In the genomic region with DNA sequence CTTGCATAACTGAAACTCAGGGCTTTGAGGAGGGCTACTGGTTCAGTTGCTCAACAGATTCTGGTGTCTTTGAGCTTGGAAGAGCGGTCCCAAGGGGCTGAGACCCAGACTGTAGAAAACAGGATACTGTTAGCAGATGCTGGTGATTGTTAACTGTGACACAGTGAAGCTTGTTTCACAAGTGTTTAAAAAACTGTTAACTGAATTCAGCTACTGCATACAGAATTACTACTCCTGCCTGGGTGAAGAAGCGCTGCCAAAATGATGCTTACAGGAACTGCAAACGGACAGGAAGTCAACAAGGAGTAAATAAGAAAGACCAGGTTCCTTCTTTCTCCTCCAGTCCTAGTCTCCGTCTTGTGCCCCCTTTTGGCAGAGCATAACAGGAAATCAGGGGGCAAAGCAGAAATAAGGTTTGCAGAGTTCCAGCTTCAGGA, we compare ENCODE assay signal across 1 cellular context.
TF ChIP-seq lines count a peak whose summit lies in the region.

No MANE protein-coding gene starts in this region.

TF ChIP-seq in HepG2, 621 proteins besides CTCF, POLR2A, EP300 and RAD21 (continued from another document):
- TF ChIP-seq, protein P1, sequence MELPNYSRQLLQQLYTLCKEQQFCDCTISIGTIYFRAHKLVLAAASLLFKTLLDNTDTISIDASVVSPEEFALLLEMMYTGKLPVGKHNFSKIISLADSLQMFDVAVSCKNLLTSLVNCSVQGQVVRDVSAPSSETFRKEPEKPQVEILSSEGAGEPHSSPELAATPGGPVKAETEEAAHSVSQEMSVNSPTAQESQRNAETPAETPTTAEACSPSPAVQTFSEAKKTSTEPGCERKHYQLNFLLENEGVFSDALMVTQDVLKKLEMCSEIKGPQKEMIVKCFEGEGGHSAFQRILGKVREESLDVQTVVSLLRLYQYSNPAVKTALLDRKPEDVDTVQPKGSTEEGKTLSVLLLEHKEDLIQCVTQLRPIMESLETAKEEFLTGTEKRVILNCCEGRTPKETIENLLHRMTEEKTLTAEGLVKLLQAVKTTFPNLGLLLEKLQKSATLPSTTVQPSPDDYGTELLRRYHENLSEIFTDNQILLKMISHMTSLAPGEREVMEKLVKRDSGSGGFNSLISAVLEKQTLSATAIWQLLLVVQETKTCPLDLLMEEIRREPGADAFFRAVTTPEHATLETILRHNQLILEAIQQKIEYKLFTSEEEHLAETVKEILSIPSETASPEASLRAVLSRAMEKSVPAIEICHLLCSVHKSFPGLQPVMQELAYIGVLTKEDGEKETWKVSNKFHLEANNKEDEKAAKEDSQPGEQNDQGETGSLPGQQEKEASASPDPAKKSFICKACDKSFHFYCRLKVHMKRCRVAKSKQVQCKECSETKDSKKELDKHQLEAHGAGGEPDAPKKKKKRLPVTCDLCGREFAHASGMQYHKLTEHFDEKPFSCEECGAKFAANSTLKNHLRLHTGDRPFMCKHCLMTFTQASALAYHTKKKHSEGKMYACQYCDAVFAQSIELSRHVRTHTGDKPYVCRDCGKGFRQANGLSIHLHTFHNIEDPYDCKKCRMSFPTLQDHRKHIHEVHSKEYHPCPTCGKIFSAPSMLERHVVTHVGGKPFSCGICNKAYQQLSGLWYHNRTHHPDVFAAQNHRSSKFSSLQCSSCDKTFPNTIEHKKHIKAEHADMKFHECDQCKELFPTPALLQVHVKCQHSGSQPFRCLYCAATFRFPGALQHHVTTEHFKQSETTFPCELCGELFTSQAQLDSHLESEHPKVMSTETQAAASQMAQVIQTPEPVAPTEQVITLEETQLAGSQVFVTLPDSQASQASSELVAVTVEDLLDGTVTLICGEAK (IDR thresholded peaks at IDR 0.05) = no peak
- TF ChIP-seq, protein P1 (CRISPR knock-in tag; IDR thresholded peaks at IDR 0.05) = no peak
- no peak for TF ChIP-seq SP4 (CRISPR knock-in tag; IDR thresholded peaks at IDR 0.05)
- TF ChIP-seq, protein P2, sequence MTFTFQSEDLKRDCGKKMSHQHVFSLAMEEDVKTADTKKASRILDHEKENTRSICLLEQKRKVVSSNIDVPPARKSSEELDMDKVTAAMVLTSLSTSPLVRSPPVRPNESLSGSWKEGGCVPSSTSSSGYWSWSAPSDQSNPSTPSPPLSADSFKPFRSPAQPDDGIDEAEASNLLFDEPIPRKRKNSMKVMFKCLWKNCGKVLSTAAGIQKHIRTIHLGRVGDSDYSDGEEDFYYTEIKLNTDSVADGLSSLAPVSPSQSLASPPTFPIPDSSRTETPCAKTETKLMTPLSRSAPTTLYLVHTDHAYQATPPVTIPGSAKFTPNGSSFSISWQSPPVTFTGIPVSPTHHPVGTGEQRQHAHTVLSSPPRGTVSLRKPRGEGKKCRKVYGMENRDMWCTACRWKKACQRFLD (CRISPR knock-in tag; IDR thresholded peaks at IDR 0.05; ENCODE audit: borderline replicate concordance) = no peak
- TF ChIP-seq, protein P3, sequence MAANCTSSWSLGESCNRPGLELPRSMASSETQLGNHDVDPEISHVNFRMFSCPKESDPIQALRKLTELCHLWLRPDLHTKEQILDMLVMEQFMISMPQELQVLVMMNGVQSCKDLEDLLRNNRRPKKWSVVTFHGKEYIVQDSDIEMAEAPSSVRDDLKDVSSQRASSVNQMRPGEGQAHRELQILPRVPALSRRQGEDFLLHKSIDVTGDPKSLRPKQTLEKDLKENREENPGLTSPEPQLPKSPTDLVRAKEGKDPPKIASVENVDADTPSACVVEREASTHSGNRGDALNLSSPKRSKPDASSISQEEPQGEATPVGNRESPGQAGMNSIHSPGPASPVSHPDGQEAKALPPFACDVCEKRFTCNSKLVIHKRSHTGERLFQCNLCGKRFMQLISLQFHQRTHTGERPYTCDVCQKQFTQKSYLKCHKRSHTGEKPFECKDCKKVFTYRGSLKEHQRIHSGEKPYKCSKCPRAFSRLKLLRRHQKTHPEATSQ (CRISPR knock-in tag; IDR thresholded peaks at IDR 0.05; ENCODE audit: borderline replicate concordance) = no peak
- TF ChIP-seq, protein P4, sequence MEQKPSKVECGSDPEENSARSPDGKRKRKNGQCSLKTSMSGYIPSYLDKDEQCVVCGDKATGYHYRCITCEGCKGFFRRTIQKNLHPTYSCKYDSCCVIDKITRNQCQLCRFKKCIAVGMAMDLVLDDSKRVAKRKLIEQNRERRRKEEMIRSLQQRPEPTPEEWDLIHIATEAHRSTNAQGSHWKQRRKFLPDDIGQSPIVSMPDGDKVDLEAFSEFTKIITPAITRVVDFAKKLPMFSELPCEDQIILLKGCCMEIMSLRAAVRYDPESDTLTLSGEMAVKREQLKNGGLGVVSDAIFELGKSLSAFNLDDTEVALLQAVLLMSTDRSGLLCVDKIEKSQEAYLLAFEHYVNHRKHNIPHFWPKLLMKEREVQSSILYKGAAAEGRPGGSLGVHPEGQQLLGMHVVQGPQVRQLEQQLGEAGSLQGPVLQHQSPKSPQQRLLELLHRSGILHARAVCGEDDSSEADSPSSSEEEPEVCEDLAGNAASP (CRISPR knock-in tag; IDR thresholded peaks at IDR 0.05; ENCODE audit: borderline replicate concordance) = no peak
- TF ChIP-seq TGIF2 (CRISPR knock-in tag; IDR thresholded peaks at IDR 0.05) = no peak
- TF ChIP-seq CCAR2 (optimal IDR thresholded peaks at IDR 0.05; ENCODE audit: low read depth, low read length) = no peak
- TF ChIP-seq ETV6 (CRISPR knock-in tag; conservative IDR thresholded peaks at IDR 0.05) = no peak
- TF ChIP-seq ZNF616 (CRISPR knock-in tag; IDR thresholded peaks at IDR 0.05; ENCODE audit: low read depth) = no peak
- no peak for TF ChIP-seq KDM3A (CRISPR knock-in tag; IDR thresholded peaks at IDR 0.05; ENCODE audit: low read depth)
- no peak for TF ChIP-seq BRD4 (CRISPR knock-in tag; IDR thresholded peaks at IDR 0.05)
- TF ChIP-seq IKZF4 (CRISPR knock-in tag; IDR thresholded peaks at IDR 0.05; ENCODE audit: borderline replicate concordance, low read depth, not compliant biosample characterization) = no peak
- TF ChIP-seq ARNT2 (CRISPR knock-in tag; IDR thresholded peaks at IDR 0.05; ENCODE audit: low read depth) = no peak
- TF ChIP-seq TRIM24 (CRISPR knock-in tag; IDR thresholded peaks at IDR 0.05) = no peak
- TF ChIP-seq ZFP1 (CRISPR knock-in tag; IDR thresholded peaks at IDR 0.05) = no peak
- TF ChIP-seq, protein P5, sequence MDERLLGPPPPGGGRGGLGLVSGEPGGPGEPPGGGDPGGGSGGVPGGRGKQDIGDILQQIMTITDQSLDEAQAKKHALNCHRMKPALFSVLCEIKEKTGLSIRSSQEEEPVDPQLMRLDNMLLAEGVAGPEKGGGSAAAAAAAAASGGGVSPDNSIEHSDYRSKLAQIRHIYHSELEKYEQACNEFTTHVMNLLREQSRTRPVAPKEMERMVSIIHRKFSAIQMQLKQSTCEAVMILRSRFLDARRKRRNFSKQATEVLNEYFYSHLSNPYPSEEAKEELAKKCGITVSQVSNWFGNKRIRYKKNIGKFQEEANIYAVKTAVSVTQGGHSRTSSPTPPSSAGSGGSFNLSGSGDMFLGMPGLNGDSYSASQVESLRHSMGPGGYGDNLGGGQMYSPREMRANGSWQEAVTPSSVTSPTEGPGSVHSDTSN (CRISPR knock-in tag; IDR thresholded peaks at IDR 0.05) = no peak
- no peak for TF ChIP-seq ATF7-NPFF (CRISPR knock-in tag; IDR thresholded peaks at IDR 0.05; ENCODE audit: low read depth)
- TF ChIP-seq MATR3 (CRISPR knock-in tag; IDR thresholded peaks at IDR 0.05) = no peak
- TF ChIP-seq ZNF883 (CRISPR knock-in tag; IDR thresholded peaks at IDR 0.05; ENCODE audit: not compliant biosample characterization) = no peak
